In the genomic region with DNA sequence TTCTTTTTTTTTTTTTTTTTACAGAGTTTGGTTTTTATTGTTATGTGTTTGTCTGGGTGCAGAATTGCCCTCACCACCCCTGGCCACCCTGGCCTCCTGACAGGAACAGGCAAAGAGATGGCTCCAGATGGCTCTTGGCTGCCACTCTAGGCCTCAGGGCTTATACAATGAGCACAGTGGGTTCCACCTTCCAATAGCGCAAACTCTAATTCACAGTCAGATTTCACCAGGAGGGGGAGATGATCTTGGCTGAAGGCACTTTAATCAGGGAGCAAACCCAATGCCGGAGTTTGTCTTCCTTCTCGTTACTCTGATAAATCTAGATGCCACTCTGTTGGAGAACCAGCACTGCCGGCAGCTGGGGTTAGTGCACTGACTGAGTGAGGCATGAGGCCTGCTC, we compare ENCODE assay signal across 1 cellular context.
TF ChIP-seq lines count a peak whose summit lies in the region.

No MANE protein-coding gene starts in this region.

TF ChIP-seq in K562, 482 proteins besides CTCF, POLR2A, EP300 and RAD21 (continued from another document):
- TF ChIP-seq, protein P1, sequence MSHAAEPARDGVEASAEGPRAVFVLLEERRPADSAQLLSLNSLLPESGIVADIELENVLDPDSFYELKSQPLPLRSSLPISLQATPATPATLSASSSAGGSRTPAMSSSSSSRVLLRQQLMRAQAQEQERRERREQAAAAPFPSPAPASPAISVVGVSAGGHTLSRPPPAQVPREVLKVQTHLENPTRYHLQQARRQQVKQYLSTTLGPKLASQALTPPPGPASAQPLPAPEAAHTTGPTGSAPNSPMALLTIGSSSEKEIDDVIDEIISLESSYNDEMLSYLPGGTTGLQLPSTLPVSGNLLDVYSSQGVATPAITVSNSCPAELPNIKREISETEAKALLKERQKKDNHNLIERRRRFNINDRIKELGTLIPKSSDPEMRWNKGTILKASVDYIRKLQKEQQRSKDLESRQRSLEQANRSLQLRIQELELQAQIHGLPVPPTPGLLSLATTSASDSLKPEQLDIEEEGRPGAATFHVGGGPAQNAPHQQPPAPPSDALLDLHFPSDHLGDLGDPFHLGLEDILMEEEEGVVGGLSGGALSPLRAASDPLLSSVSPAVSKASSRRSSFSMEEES (CRISPR knock-in tag; IDR thresholded peaks at IDR 0.05) = no peak
- TF ChIP-seq GTF2A2 (tag; IDR thresholded peaks at IDR 0.05) = no peak
- TF ChIP-seq, protein P2, sequence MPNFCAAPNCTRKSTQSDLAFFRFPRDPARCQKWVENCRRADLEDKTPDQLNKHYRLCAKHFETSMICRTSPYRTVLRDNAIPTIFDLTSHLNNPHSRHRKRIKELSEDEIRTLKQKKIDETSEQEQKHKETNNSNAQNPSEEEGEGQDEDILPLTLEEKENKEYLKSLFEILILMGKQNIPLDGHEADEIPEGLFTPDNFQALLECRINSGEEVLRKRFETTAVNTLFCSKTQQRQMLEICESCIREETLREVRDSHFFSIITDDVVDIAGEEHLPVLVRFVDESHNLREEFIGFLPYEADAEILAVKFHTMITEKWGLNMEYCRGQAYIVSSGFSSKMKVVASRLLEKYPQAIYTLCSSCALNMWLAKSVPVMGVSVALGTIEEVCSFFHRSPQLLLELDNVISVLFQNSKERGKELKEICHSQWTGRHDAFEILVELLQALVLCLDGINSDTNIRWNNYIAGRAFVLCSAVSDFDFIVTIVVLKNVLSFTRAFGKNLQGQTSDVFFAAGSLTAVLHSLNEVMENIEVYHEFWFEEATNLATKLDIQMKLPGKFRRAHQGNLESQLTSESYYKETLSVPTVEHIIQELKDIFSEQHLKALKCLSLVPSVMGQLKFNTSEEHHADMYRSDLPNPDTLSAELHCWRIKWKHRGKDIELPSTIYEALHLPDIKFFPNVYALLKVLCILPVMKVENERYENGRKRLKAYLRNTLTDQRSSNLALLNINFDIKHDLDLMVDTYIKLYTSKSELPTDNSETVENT (CRISPR knock-in tag; IDR thresholded peaks at IDR 0.05) = no peak
- TF ChIP-seq RBFOX2 (IDR thresholded peaks at IDR 0.05; ENCODE audit: low read depth, low read length) = no peak
- TF ChIP-seq, protein P3, sequence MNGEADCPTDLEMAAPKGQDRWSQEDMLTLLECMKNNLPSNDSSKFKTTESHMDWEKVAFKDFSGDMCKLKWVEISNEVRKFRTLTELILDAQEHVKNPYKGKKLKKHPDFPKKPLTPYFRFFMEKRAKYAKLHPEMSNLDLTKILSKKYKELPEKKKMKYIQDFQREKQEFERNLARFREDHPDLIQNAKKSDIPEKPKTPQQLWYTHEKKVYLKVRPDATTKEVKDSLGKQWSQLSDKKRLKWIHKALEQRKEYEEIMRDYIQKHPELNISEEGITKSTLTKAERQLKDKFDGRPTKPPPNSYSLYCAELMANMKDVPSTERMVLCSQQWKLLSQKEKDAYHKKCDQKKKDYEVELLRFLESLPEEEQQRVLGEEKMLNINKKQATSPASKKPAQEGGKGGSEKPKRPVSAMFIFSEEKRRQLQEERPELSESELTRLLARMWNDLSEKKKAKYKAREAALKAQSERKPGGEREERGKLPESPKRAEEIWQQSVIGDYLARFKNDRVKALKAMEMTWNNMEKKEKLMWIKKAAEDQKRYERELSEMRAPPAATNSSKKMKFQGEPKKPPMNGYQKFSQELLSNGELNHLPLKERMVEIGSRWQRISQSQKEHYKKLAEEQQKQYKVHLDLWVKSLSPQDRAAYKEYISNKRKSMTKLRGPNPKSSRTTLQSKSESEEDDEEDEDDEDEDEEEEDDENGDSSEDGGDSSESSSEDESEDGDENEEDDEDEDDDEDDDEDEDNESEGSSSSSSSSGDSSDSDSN (IDR thresholded peaks at IDR 0.05; ENCODE audit: borderline replicate concordance in 1 of 2, low read depth in 2 of 2, low read length in 2 of 2) = no peak
- TF ChIP-seq SP2 (IDR thresholded peaks at IDR 0.05; ENCODE audit: extremely low read depth, low read depth, low read length, poor library complexity, severe bottlenecking) = no peak
- no peak for TF ChIP-seq ZNF146 (CRISPR knock-in tag; IDR thresholded peaks at IDR 0.05; ENCODE audit: unreplicated experiment)
- TF ChIP-seq MEIS2 (IDR thresholded peaks at IDR 0.05; ENCODE audit: partially characterized antibody) = no peak
